ENCODE assay signal across 1 cellular context in the genomic region with DNA sequence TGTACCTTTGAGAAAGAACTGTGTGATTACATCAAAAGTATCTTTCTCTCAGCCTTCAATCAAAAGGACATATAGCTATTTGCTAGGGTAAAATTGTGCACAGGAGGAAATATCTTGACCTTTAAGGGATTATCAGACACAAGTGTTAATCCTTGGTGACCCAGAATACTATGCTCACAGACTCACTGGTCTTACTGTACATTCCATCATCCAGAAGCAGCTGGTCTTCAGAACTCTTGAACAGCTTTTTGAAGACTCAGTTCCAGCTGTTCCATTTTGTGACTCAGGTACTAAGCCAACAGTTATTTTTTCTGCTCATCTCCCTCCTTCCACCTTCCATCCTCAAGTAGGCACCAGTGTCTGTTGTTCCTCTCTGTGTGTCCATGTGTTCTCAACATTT.
TF ChIP-seq lines count a peak whose summit lies in the region.

No MANE protein-coding gene starts in this region.

TF ChIP-seq in K562, 482 proteins besides CTCF, POLR2A, EP300 and RAD21:
- TF ChIP-seq ZNF133 (CRISPR knock-in tag; IDR thresholded peaks at IDR 0.05) (no peak), HSF4 (CRISPR knock-in tag; IDR thresholded peaks at IDR 0.05; ENCODE audit: borderline replicate concordance) (no peak), ZFP36 (IDR thresholded peaks at IDR 0.05; ENCODE audit: low read depth, low read length, partially characterized antibody) (no peak), TRIM24 (IDR thresholded peaks at IDR 0.05) (0 out of 4 replicates have a peak, but pooled peaks of 1 of the 2 experiments have one; percentile 13), CEBPG (CRISPR knock-in tag; IDR thresholded peaks at IDR 0.05) (peak; percentile 21; the same call in 1 of the 2 replicates), CEBPG (tag; conservative IDR thresholded peaks at IDR 0.05 in 1 of 2, IDR thresholded peaks at IDR 0.05 in 1 of 2) (no peak)
